13 cellular contexts compared by ENCODE assay signal in genomic region chr17:3890893-3891219, GRCh38. TPM values are rescaled to one million over a fixed set of nuclear protein-coding genes. Genes with fewer than 3 reads are reported as not detected.
DNase-seq lines count a peak whose midpoint lies in the region; ATAC-seq, FAIRE-seq and TF ChIP-seq lines count a peak whose summit lies in the region.
"Had no signal": no experiment of that assay in that cellular context is flagged by ENCODE, and none has a peak within 500 bp of the region (broad histone marks: within the 10 kb centered on the region; RNA-seq: fewer than 3 reads in every experiment).

No MANE protein-coding gene starts in this region.

- no peak for FAIRE-seq in GM12892 (lab: Jason Lieb, UNC)

- no peak for ATAC-seq in HCT116
- no peak for ATAC-seq in HG03108 (IDR thresholded peaks at IDR 0.05; ENCODE audit: unreplicated experiment)
- ATAC-seq: activated CD8-positive, alpha-beta T cell treated with anti-CD3 and anti-CD28 coated beads, Interleukin-2, amount 10 ng/mL, durations not matched to agents 7 days and 5 days had no signal

- H4K20me1 ChIP-seq in BLaER1, result peaks cover 37% of the 10 kb centered on the region
- no peaks in the 10 kb centered on the region for H4K20me1 ChIP-seq in HCT116 (ENCODE audit: insufficient read depth)
- H4K20me1 ChIP-seq in OCI-LY7 (ENCODE audit: insufficient read depth, low read length), result no peaks in the 10 kb centered on the region

- H3K79me2 ChIP-seq in HCT116 (ENCODE audit: insufficient read depth, low read length) (peaks cover 16% of the 10 kb centered on the region; the same call in 1 of the 2 replicates), OCI-LY7 (ENCODE audit: insufficient read depth, low read depth, low read length) (no peaks in the 10 kb centered on the region)

- H3K4me3 ChIP-seq in BLaER1 (no peak overlapping the region), HCT116 (replicated peaks in 1 of 2; ENCODE audit: low read depth in 1 of 2, low read length in 2 of 2) (peak overlapping the region in 1 of 2 experiments; percentile 53; a peak in 1 of 4 replicates), OCI-LY7 (ENCODE audit: low read depth, low read length, poor library complexity, severe bottlenecking) (no peak overlapping the region)

- H3K4me1 ChIP-seq in BLaER1, result peaks cover 90% of the 10 kb centered on the region
- H3K4me1 ChIP-seq in HCT116 (ENCODE audit: control insufficient read depth in 1 of 2, insufficient read depth in 2 of 2, low read length in 2 of 2), result peaks cover 68 to 88% of the 10 kb centered on the region in 2 experiments
- peaks cover 35% of the 10 kb centered on the region for H3K4me1 ChIP-seq in OCI-LY7 (ENCODE audit: insufficient read depth, low read length, poor library complexity, severe bottlenecking)

- CTCF ChIA-PET in HCT116 (lab: Charles Lee), result interaction anchor here (1.3 to 1.6 kb wide), 3 partner anchors 45 to 153 kb away, joined by 7 to 9 read pairs (median 8); partner anchors contain the start of gene NCBP3
- CTCF ChIA-PET in OCI-LY7 (lab: Charles Lee; ENCODE audit: unreplicated experiment), result no interaction called here

- H3K9me3 ChIP-seq in BLaER1, result no peaks in the 10 kb centered on the region
- H3K9me3 ChIP-seq in HCT116 (ENCODE audit: control insufficient read depth in 1 of 2, insufficient read depth in 1 of 2, low read depth in 1 of 2, low read length in 2 of 2), result no peaks in the 10 kb centered on the region
- no peaks in the 10 kb centered on the region for H3K9me3 ChIP-seq in OCI-LY7 (ENCODE audit: low read length)
- H3K9me3 ChIP-seq: neutrophil had no signal

- POLR2A ChIA-PET in HCT116 (lab: Charles Lee), result no interaction called here
- POLR2A ChIA-PET in OCI-LY7 (lab: Charles Lee), result no interaction called here

- RAD21 ChIA-PET in HCT116 (lab: Charles Lee; ENCODE audit: low non-redundant PET in 1 of 2, low total read pairs in 2 of 2, uncharacterized antibody in 2 of 2, unreplicated experiment in 2 of 2), result no interaction called here

- no TSS peak for BruUV-seq in HCT116 (replicated peaks; lab: Mats Ljungman, UMichigan)
- BruUV-seq in OCI-LY7 (replicated peaks; lab: Mats Ljungman, UMichigan), result no TSS peak

- no peak for TF ChIP-seq RAD21 in HCT116 (IDR thresholded peaks at IDR 0.05; ENCODE audit: low read depth)

- H3K36me3 ChIP-seq in BLaER1, result no peaks in the 10 kb centered on the region
- no peaks in the 10 kb centered on the region for H3K36me3 ChIP-seq in HCT116 (ENCODE audit: control insufficient read depth in 1 of 2, insufficient read depth in 2 of 2, low read length in 2 of 2)
- no peaks in the 10 kb centered on the region for H3K36me3 ChIP-seq in OCI-LY7 (ENCODE audit: insufficient read depth, low read length)

- no peaks in the 10 kb centered on the region for H3K36me3 Mint-ChIP-seq in brain
- H3K36me3 Mint-ChIP-seq in nephron progenitor cell (ENCODE audit: low read depth), result no peaks in the 10 kb centered on the region

- H3K9ac ChIP-seq in BLaER1 (peak overlapping the region; percentile 15; the same call in 1 of the 2 replicates), HCT116 (ENCODE audit: low read length) (peak overlapping the region; percentile 63)

- DNase-seq in HCT116 (ENCODE audit: low read depth, low spot score) (no peak), nephron progenitor cell (no peak), GM12892 (ENCODE audit: insufficient read length) (no peak), OCI-LY7 (ENCODE audit: low spot score) (no peak), COLO829 (ENCODE audit: low spot score) (no peak)
- DNase-seq: activated CD8-positive, alpha-beta T cell treated with anti-CD3 and anti-CD28 coated beads, Interleukin-2, amount 10 ng/mL, durations not matched to agents 7 days and 5 days; cortex of kidney; hippocampal formation; NCI-H2081 had no signal

- peaks cover 5% of the 10 kb centered on the region; the same call in 1 of the 2 replicates for H3K27me3 ChIP-seq in BLaER1
- no peaks in the 10 kb centered on the region for H3K27me3 ChIP-seq in HCT116 (ENCODE audit: insufficient read depth, low read length)

- H3K4me2 ChIP-seq in BLaER1 (peak overlapping the region; percentile 100), HCT116 (ENCODE audit: low read length) (peak overlapping the region; percentile 89), OCI-LY7 (ENCODE audit: low read length) (no peak overlapping the region)

- H3K27ac ChIP-seq in BLaER1 (no peak overlapping the region), HCT116 (ENCODE audit: low read depth, low read length) (peak overlapping the region; percentile 83; the same call in 1 of the 2 replicates), OCI-LY7 (ENCODE audit: low read depth, low read length, poor library complexity, severe bottlenecking) (no peak overlapping the region)
- H3K27ac ChIP-seq: neutrophil had no signal

- H3K27me3 Mint-ChIP-seq in brain (peaks cover 3% of the 10 kb centered on the region), nephron progenitor cell (ENCODE audit: low read depth, poor library complexity) (peaks cover 32% of the 10 kb centered on the region)

- no peak for TF ChIP-seq CTCF in HCT116 (IDR thresholded peaks at IDR 0.05 in 2 of 3, conservative IDR thresholded peaks at IDR 0.05 in 1 of 3; ENCODE audit: borderline replicate concordance in 1 of 3, insufficient read depth in 1 of 3, low read depth in 2 of 3, low read length in 2 of 3)
- no peak for TF ChIP-seq CTCF in brain (conservative IDR thresholded peaks at IDR 0.05)
- TF ChIP-seq CTCF in nephron progenitor cell (IDR thresholded peaks at IDR 0.05), result no peak
- no peak for TF ChIP-seq CTCF in OCI-LY7 (conservative IDR thresholded peaks at IDR 0.05; ENCODE audit: low read length)

- H3K9me3 Mint-ChIP-seq in brain, result peaks cover 0 to 7% (median 0%) of the 10 kb centered on the region in 5 experiments
- no peaks in the 10 kb centered on the region for H3K9me3 Mint-ChIP-seq in nephron progenitor cell

- intact Hi-C loops in HCT116 (cut with micrococcal nuclease), result no loop called here
- intact Hi-C loops in OCI-LY7 (cut with micrococcal nuclease; ENCODE audit: unreplicated experiment), result no loop called here

- peak overlapping the region; percentile 79 to 87 (median 81) for H3K4me3 Mint-ChIP-seq in brain
- H3K4me3 Mint-ChIP-seq in nephron progenitor cell, result peak overlapping the region; percentile 73

- H3K27ac Mint-ChIP-seq in brain (peak overlapping the region; percentile 50 to 82 (median 75)), nephron progenitor cell (no peak overlapping the region)
- H3K27ac Mint-ChIP-seq: activated CD8-positive, alpha-beta T cell treated with anti-CD3 and anti-CD28 coated beads, Interleukin-2, amount 10 ng/mL, durations not matched to agents 7 days and 5 days had no signal

- TF ChIP-seq POLR2A in HCT116 (IDR thresholded peaks at IDR 0.05; ENCODE audit: borderline replicate concordance, extremely low read depth, insufficient read depth, insufficient read length) (no peak), GM12892 (IDR thresholded peaks at IDR 0.05; ENCODE audit: low read depth, low read length) (no peak)

- H3K4me1 Mint-ChIP-seq in brain (peaks cover 55% of the 10 kb centered on the region), nephron progenitor cell (peaks cover 80% of the 10 kb centered on the region)

- H3K9me2 ChIP-seq in HCT116 (ENCODE audit: insufficient read depth) (no peaks in the 10 kb centered on the region), OCI-LY7 (ENCODE audit: insufficient read depth, low read length) (no peaks in the 10 kb centered on the region)

- no peak overlapping the region for H2AFZ ChIP-seq in HCT116 (ENCODE audit: low read depth, low read length, poor library complexity, severe bottlenecking)
- no peak overlapping the region for H2AFZ ChIP-seq in OCI-LY7 (ENCODE audit: low read length)

TF ChIP-seq in HCT116, 20 proteins besides CTCF, POLR2A, EP300 and RAD21 (continues in another document):
- TF ChIP-seq ELF1 (IDR thresholded peaks at IDR 0.05; ENCODE audit: borderline replicate concordance, low read depth), result no peak
- TF ChIP-seq ZFX (IDR thresholded peaks at IDR 0.05), result no peak
- no peak for TF ChIP-seq SIN3A (IDR thresholded peaks at IDR 0.05; ENCODE audit: low read depth)
- TF ChIP-seq CBX3 (IDR thresholded peaks at IDR 0.05; ENCODE audit: low read depth), result no peak
- TF ChIP-seq, protein P1, sequence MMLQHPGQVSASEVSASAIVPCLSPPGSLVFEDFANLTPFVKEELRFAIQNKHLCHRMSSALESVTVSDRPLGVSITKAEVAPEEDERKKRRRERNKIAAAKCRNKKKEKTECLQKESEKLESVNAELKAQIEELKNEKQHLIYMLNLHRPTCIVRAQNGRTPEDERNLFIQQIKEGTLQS (IDR thresholded peaks at IDR 0.05), result no peak
- TF ChIP-seq EGR1 (IDR thresholded peaks at IDR 0.05; ENCODE audit: low read depth), result no peak
- no peak for TF ChIP-seq TCF7L2 (IDR thresholded peaks at IDR 0.05; ENCODE audit: borderline replicate concordance, extremely low read depth, insufficient read depth, insufficient read length)
- TF ChIP-seq FOSL1 (IDR thresholded peaks at IDR 0.05; ENCODE audit: low read depth), result no peak
- no peak for TF ChIP-seq YY1 (IDR thresholded peaks at IDR 0.05; ENCODE audit: extremely low read depth, insufficient replicate concordance, low read depth, low read length)
- no peak for TF ChIP-seq ZNF274 (IDR thresholded peaks at IDR 0.05; ENCODE audit: low read depth, low read length)
- no peak for TF ChIP-seq CEBPB (IDR thresholded peaks at IDR 0.05; ENCODE audit: low read depth)

RNA-seq across cellular contexts. Expression of gene CAMKK1, which starts 2.0 kb away (rescaled TPM):
- total RNA-seq in HCT116 (2021; ENCODE audit: unreplicated experiment) (10.6 TPM), OCI-LY7 (2022) (2.7 and 3.5 TPM in 2 replicates)
- polyA plus RNA-seq in HCT116 (2012), result 8.1 and 9.0 TPM in 2 replicates
- polyA plus RNA-seq in brain (ENCODE audit: insufficient read depth, low read depth, low replicate concordance), result 21.9 TPM
- 1.5 TPM for polyA plus RNA-seq in GM12892 (2012; ENCODE audit: missing spikeins)
- 2.6 and 2.7 TPM in 2 replicates for total RNA-seq in OCI-LY7 (2014; rRNA removed; shearing (Covaris generic))

RNA-seq across cellular contexts. Expression of gene P2RX1, which starts 25.4 kb away (rescaled TPM):
- total RNA-seq in HCT116 (2021; ENCODE audit: unreplicated experiment), result not detected
- polyA plus RNA-seq in HCT116 (2012), result not detected in 2 replicates
- polyA plus RNA-seq in brain (ENCODE audit: insufficient read depth, low read depth, low replicate concordance), result not detected
- polyA plus RNA-seq in GM12892 (2012; ENCODE audit: missing spikeins), result 0.87 TPM
- 0.41 and 0.69 TPM in 2 replicates for total RNA-seq in OCI-LY7 (2014; rRNA removed; shearing (Covaris generic))
- 3.3 and 4.5 TPM in 2 replicates for total RNA-seq in OCI-LY7 (2022)

RNA-seq across cellular contexts. Expression of gene NCBP3, which starts 44.8 kb away (rescaled TPM):
- 46.5 TPM for total RNA-seq in HCT116 (2021; ENCODE audit: unreplicated experiment)
- polyA plus RNA-seq in HCT116 (2012), result 18.6 and 21.2 TPM in 2 replicates
- polyA plus RNA-seq in brain (ENCODE audit: insufficient read depth, low read depth, low replicate concordance), result 30.7 TPM
- 21.0 TPM for polyA plus RNA-seq in GM12892 (2012; ENCODE audit: missing spikeins)
- total RNA-seq in OCI-LY7 (2014; rRNA removed; shearing (Covaris generic)), result 24.5 and 56.5 TPM in 2 replicates
- 45.7 and 47.8 TPM in 2 replicates for total RNA-seq in OCI-LY7 (2022)
